8 cellular contexts compared by ENCODE assay signal in genomic region chr19:4976412-4977298, GRCh38. TPM values are rescaled to one million over a fixed set of nuclear protein-coding genes. Genes with fewer than 3 reads are reported as not detected.
DNase-seq lines count a peak whose midpoint lies in the region; ATAC-seq and TF ChIP-seq lines count a peak whose summit lies in the region.

No MANE protein-coding gene starts in this region.

- no peaks in the 10 kb centered on the region for H3K27me3 Mint-ChIP-seq in CD8-positive, alpha-beta T cell (ENCODE audit: low read depth)

- TF ChIP-seq CTCF in AG04449 (IDR thresholded peaks at IDR 0.05; ENCODE audit: insufficient read depth, low read length, missing control alignments) (peak; percentile 11), psoas muscle (IDR thresholded peaks at IDR 0.05) (peak; percentile 19)
- TF ChIP-seq CTCF in CD8-positive, alpha-beta T cell (IDR thresholded peaks at IDR 0.05): no peak

- intact Hi-C loops in left cardiac atrium (cut with DNase I) (loop anchor here in 1 of 2 donors (10.0 kb wide), 1 partner anchor 48 kb away; no protein-coding TSS in a partner anchor), psoas muscle (cut with DNase I) (loop anchor here (5.0 to 10.0 kb wide), 2 partner anchors 48 to 56 kb away; no protein-coding TSS in a partner anchor)
- intact Hi-C loops in CD8-positive, alpha-beta T cell (cut with DNase I, micrococcal nuclease): no loop called here

- WGBS in psoas muscle, 3 donors: 16 to 39% (median 18%) methylated on average over 33 of the region's 33 CpGs

- H3K4me3 ChIP-seq in AG04449 (ENCODE audit: low read depth, low read length) (no peak overlapping the region), adipocyte (ENCODE audit: low read length) (peak overlapping the region; percentile 70), psoas muscle (peak overlapping the region; percentile 19)
- H3K4me3 ChIP-seq in CD8-positive, alpha-beta T cell (ENCODE audit: low read depth, low read length): no peak overlapping the region

- H3K4me3 Mint-ChIP-seq in CD8-positive, alpha-beta T cell: no peak overlapping the region

- H3K9ac ChIP-seq in adipocyte (ENCODE audit: low read length): peak overlapping the region; percentile 79

- H3K27me3 ChIP-seq in adipocyte (replicated peaks; ENCODE audit: control insufficient read depth, insufficient read depth, low read length) (no peaks in the 10 kb centered on the region), psoas muscle (ENCODE audit: insufficient read depth in 3 of 3, low read length in 2 of 3) (no peaks in the 10 kb centered on the region)
- H3K27me3 ChIP-seq in CD8-positive, alpha-beta T cell (ENCODE audit: insufficient read depth, low read length): no peaks in the 10 kb centered on the region

- H3K36me3 ChIP-seq in adipocyte (ENCODE audit: control insufficient read depth, insufficient read depth, low read length, severe bottlenecking) (no peaks in the 10 kb centered on the region), psoas muscle (ENCODE audit: insufficient read depth in 1 of 2, low read depth in 1 of 2) (no peaks in the 10 kb centered on the region)
- no peaks in the 10 kb centered on the region for H3K36me3 ChIP-seq in CD8-positive, alpha-beta T cell (ENCODE audit: insufficient read depth, low read length)

- H3K9me3 Mint-ChIP-seq in CD8-positive, alpha-beta T cell: no peaks in the 10 kb centered on the region

- ATAC-seq in left cardiac atrium: peak; percentile 62 to 72
- peak; percentile 69 to 78 (median 77) for ATAC-seq in psoas muscle
- ATAC-seq in CD8-positive, alpha-beta T cell: no peak

- H3K4me1 ChIP-seq in adipocyte (ENCODE audit: control insufficient read depth, insufficient read depth, low read length): peaks cover 65% of the 10 kb centered on the region
- H3K4me1 ChIP-seq in psoas muscle: peaks cover 81% of the 10 kb centered on the region
- H3K4me1 ChIP-seq in CD8-positive, alpha-beta T cell (ENCODE audit: insufficient read depth, low read length): peaks cover 9% of the 10 kb centered on the region

- no peak for DNase-seq in AG04449 (ENCODE audit: low read depth, low spot score)
- peak; percentile 67 for DNase-seq in HPDE6-E6E7 (ENCODE audit: extremely low spot score)
- peak; percentile 62 for DNase-seq in adipocyte (ENCODE audit: low read depth)
- peak; percentile 82 for DNase-seq in left cardiac atrium
- DNase-seq in psoas muscle: peak; percentile 83 to 93
- no peak for DNase-seq in T-helper 2 cell
- no peak for DNase-seq in CD8-positive, alpha-beta T cell
- no peak for DNase-seq in COLO829 (ENCODE audit: low spot score)

- H3K27ac Mint-ChIP-seq in CD8-positive, alpha-beta T cell: no peak overlapping the region

- H3K36me3 Mint-ChIP-seq in CD8-positive, alpha-beta T cell: peaks cover 22% of the 10 kb centered on the region

- H3K27ac ChIP-seq in psoas muscle: peak overlapping the region; percentile 83
- no peak overlapping the region for H3K27ac ChIP-seq in CD8-positive, alpha-beta T cell (ENCODE audit: low read depth, low read length)

- CTCF ChIA-PET in AG04449 (lab: Yijun Ruan, JAX): interaction anchor here (0.8 to 1.3 kb wide), 4 partner anchors 12 to 52 kb away, joined by 3 to 4 read pairs (median 3); no protein-coding TSS in a partner anchor
- CTCF ChIA-PET in CD8-positive, alpha-beta T cell (lab: Charles Lee): interaction anchor here (0.6 kb wide), 1 partner anchor 7 kb away, joined by 4 read pairs; no protein-coding TSS in a partner anchor

- POLR2A ChIA-PET in AG04449 (lab: Yijun Ruan, JAX): interaction anchor here (0.5 to 1.6 kb wide), 2 partner anchors 8 to 179 kb away, joined by 4 read pairs; partner anchors contain the start of gene KDM4B
- POLR2A ChIA-PET in CD8-positive, alpha-beta T cell (lab: Charles Lee): no interaction called here

- H3K4me1 Mint-ChIP-seq in CD8-positive, alpha-beta T cell (ENCODE audit: low read depth): peaks cover 31% of the 10 kb centered on the region

- H3K9me3 ChIP-seq in adipocyte (ENCODE audit: control insufficient read depth, low read length) (no peaks in the 10 kb centered on the region), psoas muscle (no peaks in the 10 kb centered on the region)
- no peaks in the 10 kb centered on the region for H3K9me3 ChIP-seq in CD8-positive, alpha-beta T cell (ENCODE audit: low read length)

RNA-seq across cellular contexts. Expression of gene KDM4B, which starts 7.7 kb away (rescaled TPM):
- 10 to 100 TPM; 22.2 to 27.8 TPM for total RNA-seq in left cardiac atrium
- total RNA-seq in psoas muscle: 10 to 100 TPM; 22.9 to 45.9 (median 37.8) TPM
- polyA plus RNA-seq in psoas muscle: 10 to 100 TPM in 2 of 3 donors, 1 to 10 TPM in 1; 9.3 to 29.5 (median 19.9) TPM
- 100 to 1,000 TPM; 111 to 121 TPM for total RNA-seq in CD8-positive, alpha-beta T cell

Comparison
In these comparisons a context has a peak if more than half of its experiments do, and no peak if none do; other contexts are left out.
1. DNase-seq: peak in HPDE6-E6E7 (single experiment), adipocyte (single experiment), left cardiac atrium (single experiment) and psoas muscle (2 of 2); none in AG04449 (single experiment), T-helper 2 cell (0 of 5), CD8-positive, alpha-beta T cell (0 of 7) and COLO829 (single experiment).
2. H3K4me3 ChIP-seq: peak in adipocyte (single experiment) and psoas muscle (single experiment); none in AG04449 (single experiment) and CD8-positive, alpha-beta T cell (single experiment).
3. intact Hi-C loops: an anchor here in psoas muscle (5.0 to 10.0 kb wide); none called in CD8-positive, alpha-beta T cell.